Comparison of ENCODE assay signal across 2 cellular contexts in genomic region chr6:33415831-33416230, GRCh38.
TF ChIP-seq lines count a peak whose summit lies in the region.

No MANE protein-coding gene starts in this region.

TF ChIP-seq in A549, 52 proteins besides CTCF, POLR2A, EP300 and RAD21:
- TF ChIP-seq JUNB (IDR thresholded peaks at IDR 0.05) (no peak), TFCP2L1 (CRISPR knock-in tag; IDR thresholded peaks at IDR 0.05) (no peak), BHLHE40 (IDR thresholded peaks at IDR 0.05; ENCODE audit: low read depth, low read length) (no peak)
TF ChIP-seq in A549: peak in this region for 0.

TF ChIP-seq in HEK293, 187 proteins besides CTCF, POLR2A, EP300 and RAD21:
- TF ChIP-seq ZNF792 (tag by site-specific recombination; IDR thresholded peaks at IDR 0.05) (no peak), ZNF366 (tag by site-specific recombination; conservative IDR thresholded peaks at IDR 0.05) (no peak), ZNF341 (tag by site-specific recombination; IDR thresholded peaks at IDR 0.05; ENCODE audit: low read depth) (peak; percentile 50)
- TF ChIP-seq, protein P1, sequence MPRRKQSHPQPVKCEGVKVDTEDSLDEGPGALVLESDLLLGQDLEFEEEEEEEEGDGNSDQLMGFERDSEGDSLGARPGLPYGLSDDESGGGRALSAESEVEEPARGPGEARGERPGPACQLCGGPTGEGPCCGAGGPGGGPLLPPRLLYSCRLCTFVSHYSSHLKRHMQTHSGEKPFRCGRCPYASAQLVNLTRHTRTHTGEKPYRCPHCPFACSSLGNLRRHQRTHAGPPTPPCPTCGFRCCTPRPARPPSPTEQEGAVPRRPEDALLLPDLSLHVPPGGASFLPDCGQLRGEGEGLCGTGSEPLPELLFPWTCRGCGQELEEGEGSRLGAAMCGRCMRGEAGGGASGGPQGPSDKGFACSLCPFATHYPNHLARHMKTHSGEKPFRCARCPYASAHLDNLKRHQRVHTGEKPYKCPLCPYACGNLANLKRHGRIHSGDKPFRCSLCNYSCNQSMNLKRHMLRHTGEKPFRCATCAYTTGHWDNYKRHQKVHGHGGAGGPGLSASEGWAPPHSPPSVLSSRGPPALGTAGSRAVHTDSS (tag by site-specific recombination; IDR thresholded peaks at IDR 0.05) = no peak
TF ChIP-seq in HEK293: peak in this region for 1.
